ENCODE assay signal across 9 cellular contexts in genomic region chr12:57109207-57110160, GRCh38. TPM values are rescaled to one million over a fixed set of nuclear protein-coding genes. Genes with fewer than 3 reads are reported as not detected.
DNase-seq lines count a peak whose midpoint lies in the region; ATAC-seq lines count a peak whose summit lies in the region.
"Had no signal": no experiment of that assay in that cellular context is flagged by ENCODE, and none has a peak within 500 bp of the region (broad histone marks: within the 10 kb centered on the region; RNA-seq: fewer than 3 reads in every experiment).

No MANE protein-coding gene starts in this region.

- H3K79me2 ChIP-seq in ACC112 (ENCODE audit: control insufficient read depth, insufficient read depth, low read length, unreplicated experiment) = peaks cover 30% of the 10 kb centered on the region

- no peak for DNase-seq in naive thymus-derived CD4-positive, alpha-beta T cell
- DNase-seq in hypothalamus (lab: John Stamatoyannopoulos, UW) (no peak), NCI-H1105 (lab: John Stamatoyannopoulos, UW) (no peak), NCI-H1417 treated with DMSO at 0.1 percent for 48 hours (lab: John Stamatoyannopoulos, UW) (no peak), SIG-M5 (lab: John Stamatoyannopoulos, UW) (no peak)

- H3K4me1 ChIP-seq in ACC112 (ENCODE audit: control insufficient read depth, insufficient read depth, low read length, unreplicated experiment) = peaks cover 16% of the 10 kb centered on the region
- peaks cover 12 to 26% of the 10 kb centered on the region in 2 donors for H3K4me1 ChIP-seq in naive thymus-derived CD4-positive, alpha-beta T cell (ENCODE audit: control insufficient read depth in 2 of 2, insufficient read depth in 2 of 2, low read length in 2 of 2)

- H3K9me3 Mint-ChIP-seq in IgD-negative memory B cell = no peaks in the 10 kb centered on the region
- peaks cover 0 to 9% (median 0%) of the 10 kb centered on the region in 11 donors for H3K9me3 Mint-ChIP-seq in naive thymus-derived CD4-positive, alpha-beta T cell

- no peaks in the 10 kb centered on the region for H3K9me3 ChIP-seq in naive thymus-derived CD4-positive, alpha-beta T cell (ENCODE audit: control insufficient read depth in 2 of 3, low read length in 3 of 3)

- H3K27me3 ChIP-seq in ACC112 (ENCODE audit: insufficient read depth, low read length) = no peaks in the 10 kb centered on the region
- no peaks in the 10 kb centered on the region for H3K27me3 ChIP-seq in naive thymus-derived CD4-positive, alpha-beta T cell (ENCODE audit: control insufficient read depth in 2 of 2, insufficient read depth in 2 of 2, low read length in 2 of 2)

- H3K36me3 Mint-ChIP-seq in IgD-negative memory B cell = peaks cover 4% of the 10 kb centered on the region
- H3K36me3 Mint-ChIP-seq in naive thymus-derived CD4-positive, alpha-beta T cell = peaks cover 8 to 35% (median 11%) of the 10 kb centered on the region in 5 donors

- peak overlapping the region; percentile 93 to 99 (median 98) for H3K27ac Mint-ChIP-seq in IgD-negative memory B cell
- H3K27ac Mint-ChIP-seq in naive thymus-derived CD4-positive, alpha-beta T cell = peak overlapping the region; percentile 93 to 100 (median 97)

- peak overlapping the region; percentile 85 for H3K4me3 ChIP-seq in ACC112 (ENCODE audit: low read depth, low read length)
- H3K4me3 ChIP-seq in naive thymus-derived CD4-positive, alpha-beta T cell (ENCODE audit: low read length) = peak overlapping the region; percentile 75

- no peak for ATAC-seq in naive thymus-derived CD4-positive, alpha-beta T cell

- peak overlapping the region; percentile 91 to 100 (median 98) for H3K4me3 Mint-ChIP-seq in IgD-negative memory B cell
- H3K4me3 Mint-ChIP-seq in naive thymus-derived CD4-positive, alpha-beta T cell = peak overlapping the region; percentile 89 to 100 (median 98)

- intact Hi-C loops in naive thymus-derived CD4-positive, alpha-beta T cell (cut with micrococcal nuclease) = loop anchor here (2.0 to 5.0 kb wide), 8 partner anchors 133 to 737 kb away; partner anchors contain the start of genes ATP5F1B (in 1 of the 2), CTDSP2 (in 1 of the 2), DDIT3 (in 1 of the 2) and GLI1 (in 1 of the 2)

- peaks cover 20 to 28% (median 20%) of the 10 kb centered on the region in 3 donors for H3K4me1 Mint-ChIP-seq in IgD-negative memory B cell
- peaks cover 43 to 67% (median 49%) of the 10 kb centered on the region in 7 donors for H3K4me1 Mint-ChIP-seq in naive thymus-derived CD4-positive, alpha-beta T cell

- CTCF ChIA-PET in naive thymus-derived CD4-positive, alpha-beta T cell (lab: Charles Lee) = interaction anchor here (1.3 to 6.6 kb wide), 6 partner anchors 18 to 47 kb away, joined by 3 to 212 read pairs (median 31); partner anchors contain the start of genes NAB2 and NEMP1

- no peaks in the 10 kb centered on the region for H3K36me3 ChIP-seq in ACC112 (ENCODE audit: insufficient read depth, low read length)
- H3K36me3 ChIP-seq in naive thymus-derived CD4-positive, alpha-beta T cell (ENCODE audit: control insufficient read depth in 2 of 3, insufficient read depth in 3 of 3, low read length in 3 of 3) = peaks cover 5 to 47% (median 23%) of the 10 kb centered on the region in 3 experiments

- POLR2A ChIA-PET in naive thymus-derived CD4-positive, alpha-beta T cell (lab: Charles Lee) = interaction anchor here (2.8 to 17.1 kb wide), 5 partner anchors 15 to 82 kb away, joined by 9 to 401 read pairs (median 135); partner anchors contain the start of genes NAB2 and NEMP1

- no peak overlapping the region for H3K27ac ChIP-seq in ACC112 (ENCODE audit: low read depth, low read length)
- H3K27ac ChIP-seq in cingulate gyrus (ENCODE audit: low read depth, low read length) = peak overlapping the region; percentile 99
- peak overlapping the region; percentile 92 for H3K27ac ChIP-seq in naive thymus-derived CD4-positive, alpha-beta T cell (ENCODE audit: low read depth, low read length)

- no peaks in the 10 kb centered on the region for H3K27me3 Mint-ChIP-seq in IgD-negative memory B cell
- H3K27me3 Mint-ChIP-seq in naive thymus-derived CD4-positive, alpha-beta T cell = no peaks in the 10 kb centered on the region

- H2AFZ ChIP-seq in ACC112 (ENCODE audit: low read length, unreplicated experiment) = no peak overlapping the region

RNA-seq across cellular contexts. Expression of gene STAT6, which starts 1.7 kb away (rescaled TPM):
- 130 TPM for polyA plus RNA-seq in IgD-negative memory B cell
- total RNA-seq in naive thymus-derived CD4-positive, alpha-beta T cell = 100 to 1,000 TPM; 206 to 403 (median 294) TPM
- polyA plus RNA-seq in naive thymus-derived CD4-positive, alpha-beta T cell = 100 to 1,000 TPM in 1 of 2 donors, 10 to 100 TPM in 1; 99.3 to 104 TPM
- total RNA-seq: M059J had no signal

RNA-seq across cellular contexts. Expression of gene LRP1, which starts 18.8 kb away (rescaled TPM):
- polyA plus RNA-seq in IgD-negative memory B cell = 0.19 TPM
- total RNA-seq in naive thymus-derived CD4-positive, alpha-beta T cell = 100 to 1,000 TPM in 1 of 5 experiments, 10 to 100 TPM in 3, under 1 TPM in 1; 0.58 to 119 (median 14.8) TPM
- 1 to 10 TPM in 1 of 2 donors, under 1 TPM in 1; 0.72 to 1.2 TPM for polyA plus RNA-seq in naive thymus-derived CD4-positive, alpha-beta T cell

RNA-seq across cellular contexts. Expression of gene NAB2, which starts 20.6 kb away (rescaled TPM):
- 0.81 TPM for polyA plus RNA-seq in IgD-negative memory B cell
- total RNA-seq in naive thymus-derived CD4-positive, alpha-beta T cell = 10 to 100 TPM in 3 of 5 experiments, 1 to 10 TPM in 2; 5.7 to 22.4 (median 15.5) TPM
- polyA plus RNA-seq in naive thymus-derived CD4-positive, alpha-beta T cell = 1 to 10 TPM in 1 of 2 donors, under 1 TPM in 1; 0.46 to 2.8 TPM

RNA-seq across cellular contexts. Expression of gene NEMP1, which starts 30.9 kb away (rescaled TPM):
- 4.3 TPM for polyA plus RNA-seq in IgD-negative memory B cell
- 10 to 100 TPM; 13.1 to 47.6 (median 29.3) TPM for total RNA-seq in naive thymus-derived CD4-positive, alpha-beta T cell
- polyA plus RNA-seq in naive thymus-derived CD4-positive, alpha-beta T cell = 1 to 10 TPM; 2.9 to 7.4 TPM

RNA-seq across cellular contexts. Expression of gene LRP1-AS, which starts 37.9 kb away (rescaled TPM):
- polyA plus RNA-seq in IgD-negative memory B cell = not detected
- not detected for total RNA-seq in naive thymus-derived CD4-positive, alpha-beta T cell
- not detected for polyA plus RNA-seq in naive thymus-derived CD4-positive, alpha-beta T cell
- total RNA-seq: M059J had no signal
